ENCODE assay signal across 1 cellular context in the genomic region with DNA sequence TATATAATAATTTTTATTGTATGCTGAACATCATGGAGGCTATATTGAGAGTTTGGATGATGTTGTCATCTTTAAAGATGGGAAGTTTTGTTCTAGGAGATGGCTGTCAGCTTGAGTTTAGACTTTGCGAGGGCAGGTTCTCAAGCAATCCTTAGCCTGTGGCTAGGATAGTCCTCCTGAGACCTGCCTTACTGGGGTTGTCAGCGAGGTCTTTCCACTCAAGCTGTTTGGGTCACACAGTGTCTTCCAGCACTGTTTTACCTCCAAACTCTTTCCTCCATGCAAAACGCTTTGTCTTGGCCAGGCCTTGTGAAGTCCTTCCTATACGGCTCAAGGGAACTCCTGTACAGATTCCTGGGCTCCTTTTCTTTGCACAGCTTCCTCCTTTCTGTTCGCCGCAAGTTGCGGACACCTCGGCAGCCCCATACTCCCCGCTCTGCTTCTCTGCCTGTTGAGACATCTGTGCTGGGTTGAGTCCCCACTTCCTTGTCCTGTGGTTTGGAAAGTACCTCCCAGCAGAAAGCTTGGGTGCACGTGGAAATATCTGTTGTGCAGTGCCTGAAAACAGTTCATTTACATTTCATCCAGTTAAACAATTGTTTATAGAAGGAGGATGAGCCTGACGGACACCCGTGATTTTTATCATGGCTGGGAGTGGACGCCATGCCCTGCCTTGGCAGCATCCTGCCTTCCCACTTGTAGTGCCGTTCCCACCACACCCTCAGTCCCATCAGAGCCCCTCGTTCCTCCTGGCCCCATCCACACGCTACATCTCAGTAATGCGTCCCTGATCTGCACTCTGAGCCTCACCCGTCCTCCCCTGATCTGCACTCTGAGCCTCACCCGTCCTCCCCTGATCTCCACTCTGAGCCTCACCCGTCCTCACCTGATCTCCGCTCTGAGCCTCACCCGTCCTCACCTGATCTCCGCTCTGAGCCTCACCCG.
TF ChIP-seq lines count a peak whose summit lies in the region.

No MANE protein-coding gene starts in this region.

TF ChIP-seq in SK-N-SH treated with all-trans-retinoic acid at 6 μM for 48 hours, 23 proteins besides CTCF, POLR2A, EP300 and RAD21 (continued from another document):
- no peak for TF ChIP-seq PATZ1 (CRISPR knock-in tag; IDR thresholded peaks at IDR 0.05; ENCODE audit: borderline replicate concordance)
